Comparison of ENCODE assay signal across 1 cellular context in genomic region chr6:30683980-30684338, GRCh38.
TF ChIP-seq lines count a peak whose summit lies in the region.

No MANE protein-coding gene starts in this region.

TF ChIP-seq in K562, 482 proteins besides CTCF, POLR2A, EP300 and RAD21:
- TF ChIP-seq FOXM1 (IDR thresholded peaks at IDR 0.05; ENCODE audit: low read depth) (0 out of 2 replicates have a peak, but pooled peaks have one; percentile 10), FOXM1 (CRISPR knock-in tag; IDR thresholded peaks at IDR 0.05; ENCODE audit: low read depth) (no peak), SMAD4 (CRISPR knock-in tag; conservative IDR thresholded peaks at IDR 0.05) (no peak), NRF1 (conservative IDR thresholded peaks at IDR 0.05 in 1 of 2, IDR thresholded peaks at IDR 0.05 in 1 of 2) (0 out of 4 replicates have a peak, but pooled peaks of 1 of the 2 experiments have one; percentile 7), NR1H2 (CRISPR knock-in tag; IDR thresholded peaks at IDR 0.05) (0 out of 2 replicates have a peak, but pooled peaks have one; percentile 42), TFAP4 (CRISPR knock-in tag; IDR thresholded peaks at IDR 0.05; ENCODE audit: borderline replicate concordance) (peak; percentile 2; the same call in 1 of the 2 replicates), PRDM10 (IDR thresholded peaks at IDR 0.05; ENCODE audit: partially characterized antibody) (peak; percentile 33), THRB (CRISPR knock-in tag; conservative IDR thresholded peaks at IDR 0.05) (0 out of 2 replicates have a peak, but pooled peaks have one; percentile 58), NCOA4 (IDR thresholded peaks at IDR 0.05; ENCODE audit: partially characterized antibody) (no peak), MTA3 (IDR thresholded peaks at IDR 0.05; ENCODE audit: borderline replicate concordance) (0 out of 2 replicates have a peak, but pooled peaks have one; percentile 12), HDGF (IDR thresholded peaks at IDR 0.05) (peak; percentile 46; the same call in 1 of the 2 replicates)
- TF ChIP-seq, protein P1, sequence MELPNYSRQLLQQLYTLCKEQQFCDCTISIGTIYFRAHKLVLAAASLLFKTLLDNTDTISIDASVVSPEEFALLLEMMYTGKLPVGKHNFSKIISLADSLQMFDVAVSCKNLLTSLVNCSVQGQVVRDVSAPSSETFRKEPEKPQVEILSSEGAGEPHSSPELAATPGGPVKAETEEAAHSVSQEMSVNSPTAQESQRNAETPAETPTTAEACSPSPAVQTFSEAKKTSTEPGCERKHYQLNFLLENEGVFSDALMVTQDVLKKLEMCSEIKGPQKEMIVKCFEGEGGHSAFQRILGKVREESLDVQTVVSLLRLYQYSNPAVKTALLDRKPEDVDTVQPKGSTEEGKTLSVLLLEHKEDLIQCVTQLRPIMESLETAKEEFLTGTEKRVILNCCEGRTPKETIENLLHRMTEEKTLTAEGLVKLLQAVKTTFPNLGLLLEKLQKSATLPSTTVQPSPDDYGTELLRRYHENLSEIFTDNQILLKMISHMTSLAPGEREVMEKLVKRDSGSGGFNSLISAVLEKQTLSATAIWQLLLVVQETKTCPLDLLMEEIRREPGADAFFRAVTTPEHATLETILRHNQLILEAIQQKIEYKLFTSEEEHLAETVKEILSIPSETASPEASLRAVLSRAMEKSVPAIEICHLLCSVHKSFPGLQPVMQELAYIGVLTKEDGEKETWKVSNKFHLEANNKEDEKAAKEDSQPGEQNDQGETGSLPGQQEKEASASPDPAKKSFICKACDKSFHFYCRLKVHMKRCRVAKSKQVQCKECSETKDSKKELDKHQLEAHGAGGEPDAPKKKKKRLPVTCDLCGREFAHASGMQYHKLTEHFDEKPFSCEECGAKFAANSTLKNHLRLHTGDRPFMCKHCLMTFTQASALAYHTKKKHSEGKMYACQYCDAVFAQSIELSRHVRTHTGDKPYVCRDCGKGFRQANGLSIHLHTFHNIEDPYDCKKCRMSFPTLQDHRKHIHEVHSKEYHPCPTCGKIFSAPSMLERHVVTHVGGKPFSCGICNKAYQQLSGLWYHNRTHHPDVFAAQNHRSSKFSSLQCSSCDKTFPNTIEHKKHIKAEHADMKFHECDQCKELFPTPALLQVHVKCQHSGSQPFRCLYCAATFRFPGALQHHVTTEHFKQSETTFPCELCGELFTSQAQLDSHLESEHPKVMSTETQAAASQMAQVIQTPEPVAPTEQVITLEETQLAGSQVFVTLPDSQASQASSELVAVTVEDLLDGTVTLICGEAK (IDR thresholded peaks at IDR 0.05) = peak; percentile 32; the same call in 1 of the 2 replicates
- TF ChIP-seq, protein P1 (CRISPR knock-in tag; IDR thresholded peaks at IDR 0.05) = no peak
